8 cellular contexts compared by ENCODE assay signal in the genomic region with DNA sequence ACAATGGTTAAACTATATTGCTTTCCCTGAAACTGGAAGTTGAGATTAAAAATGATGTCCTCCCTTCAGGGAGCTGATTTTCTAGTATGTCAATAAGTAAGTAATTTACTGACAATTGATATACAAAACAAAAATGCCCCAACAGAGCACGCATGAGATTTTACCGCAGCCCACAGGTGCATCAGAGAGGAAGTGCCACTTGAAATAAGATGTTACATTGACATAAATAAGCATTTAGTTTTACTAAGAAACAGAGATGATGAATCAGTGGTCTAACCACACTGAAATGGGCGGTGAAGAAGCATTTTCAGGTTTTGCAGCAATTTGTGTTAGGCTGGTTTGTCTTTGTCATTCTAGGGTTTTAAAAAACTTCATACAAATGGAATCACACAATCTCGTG. TPM values are rescaled to one million over a fixed set of nuclear protein-coding genes. Genes with fewer than 3 reads are reported as not detected.
A peak's percentile ranks its signal among the peaks of the same experiment; 100 is the strongest.
DNase-seq lines count a peak whose midpoint lies in the region; ATAC-seq and TF ChIP-seq lines count a peak whose summit lies in the region.

No MANE protein-coding gene starts in this region.

- peak; percentile 84 for DNase-seq in T-helper 2 cell treated with Interferon-gamma antibody and Interleukin-4, amounts not matched to agents 5 μg/mL and 100 μg/mL, for 36 hours (ENCODE audit: low spot score)
- DNase-seq in endodermal cell (no peak), NCI-H524 treated with DMSO at 0.1 percent for 48 hours (lab: John Stamatoyannopoulos, UW) (no peak), sciatic nerve (ENCODE audit: low spot score) (no peak), LoVo (ENCODE audit: low spot score) (no peak), cerebellum (ENCODE audit: low spot score) (no peak)

- peaks cover 17% of the 10 kb centered on the region for H3K9me3 Mint-ChIP-seq in T-helper 2 cell treated with Interferon-gamma antibody and Interleukin-4, amounts not matched to agents 5 μg/mL and 100 μg/mL, for 36 hours
- peaks cover 8% of the 10 kb centered on the region for H3K9me3 Mint-ChIP-seq in endodermal cell

- no peaks in the 10 kb centered on the region for H3K27me3 ChIP-seq in endodermal cell (ENCODE audit: control insufficient read depth, insufficient read depth, low read length, poor library complexity, severe bottlenecking)

- 94 to 100% methylated on average over 1 to 4 of the region's 4 CpGs for WGBS in endodermal cell (ENCODE audit: insufficient coverage in 1 of 2, insufficient read length in 1 of 2), 2 experiments

- no peak overlapping the region for H3K27ac ChIP-seq in endodermal cell (ENCODE audit: low read depth, low read length)

- H3K4me3 ChIP-seq in endodermal cell (ENCODE audit: low read length), result no peak overlapping the region

- H3K27me3 Mint-ChIP-seq in T-helper 2 cell treated with Interferon-gamma antibody and Interleukin-4, amounts not matched to agents 5 μg/mL and 100 μg/mL, for 36 hours (ENCODE audit: low read depth), result no peaks in the 10 kb centered on the region
- no peaks in the 10 kb centered on the region for H3K27me3 Mint-ChIP-seq in endodermal cell (ENCODE audit: insufficient read depth)

- peak overlapping the region; percentile 97 for H3K27ac Mint-ChIP-seq in T-helper 2 cell treated with Interferon-gamma antibody and Interleukin-4, amounts not matched to agents 5 μg/mL and 100 μg/mL, for 36 hours
- H3K27ac Mint-ChIP-seq in endodermal cell, result no peak overlapping the region

- no peaks in the 10 kb centered on the region for H3K36me3 ChIP-seq in endodermal cell (ENCODE audit: control insufficient read depth, insufficient read depth, low read length)

- peaks cover 13% of the 10 kb centered on the region for H3K36me3 Mint-ChIP-seq in T-helper 2 cell treated with Interferon-gamma antibody and Interleukin-4, amounts not matched to agents 5 μg/mL and 100 μg/mL, for 36 hours (ENCODE audit: low read depth)
- H3K36me3 Mint-ChIP-seq in endodermal cell (ENCODE audit: low read depth), result no peaks in the 10 kb centered on the region

- TF ChIP-seq CTCF in endodermal cell (conservative IDR thresholded peaks at IDR 0.05), result peak; percentile 5

- ATAC-seq in GM18520 (IDR thresholded peaks at IDR 0.05; ENCODE audit: unreplicated experiment) (peak; percentile 69), HG02973 (IDR thresholded peaks at IDR 0.05; ENCODE audit: unreplicated experiment) (peak; percentile 74), sciatic nerve (no peak)

- H3K4me1 ChIP-seq in endodermal cell (ENCODE audit: control insufficient read depth, insufficient read depth, low read length), result no peaks in the 10 kb centered on the region

- peaks cover 55% of the 10 kb centered on the region for H3K4me1 Mint-ChIP-seq in T-helper 2 cell treated with Interferon-gamma antibody and Interleukin-4, amounts not matched to agents 5 μg/mL and 100 μg/mL, for 36 hours (ENCODE audit: low read depth)
- no peaks in the 10 kb centered on the region for H3K4me1 Mint-ChIP-seq in endodermal cell

- H3K9me3 ChIP-seq in endodermal cell (ENCODE audit: control insufficient read depth, low read length), result no peaks in the 10 kb centered on the region

- peak overlapping the region; percentile 72 for H3K4me3 Mint-ChIP-seq in T-helper 2 cell treated with Interferon-gamma antibody and Interleukin-4, amounts not matched to agents 5 μg/mL and 100 μg/mL, for 36 hours
- no peak overlapping the region for H3K4me3 Mint-ChIP-seq in endodermal cell

- no peak overlapping the region for H3K9ac ChIP-seq in endodermal cell (ENCODE audit: extremely low read depth, low read length, poor library complexity, severe bottlenecking)

- intact Hi-C loops in sciatic nerve (cut with DNase I), result no loop called here

RNA-seq across cellular contexts. Expression of gene CLECL1, which starts 8.8 kb away (rescaled TPM):
- total RNA-seq in endodermal cell (not detected), sciatic nerve (1.1 TPM), cerebellum (not detected)
- not detected for polyA plus RNA-seq in endodermal cell (2013, experiment 1 of 2)
- not detected for polyA plus RNA-seq in endodermal cell (2013, experiment 2 of 2)

RNA-seq across cellular contexts. Expression of gene CD69, which starts 19.0 kb away (rescaled TPM):
- total RNA-seq in endodermal cell, result not detected
- polyA plus RNA-seq in endodermal cell (2013, experiment 1 of 2), result not detected
- not detected for polyA plus RNA-seq in endodermal cell (2013, experiment 2 of 2)
- total RNA-seq in sciatic nerve, result 10.9 TPM
- total RNA-seq in cerebellum, result 0.64 TPM
